Comparison of ENCODE assay signal across 7 cellular contexts in the genomic region with DNA sequence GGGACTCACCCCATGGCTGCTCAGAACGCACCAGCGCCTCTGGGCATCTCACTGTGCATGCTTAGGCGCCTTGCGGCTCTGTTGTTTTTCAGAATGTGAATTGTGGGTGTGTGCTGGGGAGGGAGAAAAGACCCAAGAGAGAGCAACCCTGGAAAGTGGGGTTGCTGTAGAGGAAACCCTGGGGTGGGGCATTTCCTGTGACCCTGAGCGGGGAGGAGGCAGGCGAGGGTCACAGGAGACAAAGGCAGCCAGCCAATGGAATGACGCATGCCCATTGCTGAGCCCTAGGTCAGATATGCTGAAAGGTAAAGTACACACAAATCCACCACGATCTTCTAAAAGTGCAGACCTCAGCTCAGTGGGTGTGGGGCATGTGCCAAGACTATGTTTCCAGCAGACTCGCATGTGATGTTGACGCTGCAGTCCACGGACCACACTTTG. TPM values are rescaled to one million over a fixed set of nuclear protein-coding genes. Genes with fewer than 3 reads are reported as not detected.
DNase-seq lines count a peak whose midpoint lies in the region; ATAC-seq and TF ChIP-seq lines count a peak whose summit lies in the region.
"Not testable (repeated sequence)": the region's sequence is repeated elsewhere in the genome, so short reads cannot be mapped to it uniquely, and the experiment has no call there.
"Had no signal": no experiment of that assay in that cellular context is flagged by ENCODE, and none has a peak within 500 bp of the region (broad histone marks: within the 10 kb centered on the region; RNA-seq: fewer than 3 reads in every experiment).

No MANE protein-coding gene starts in this region.

- CTCF ChIA-PET in CD8-positive, alpha-beta T cell (lab: Charles Lee) = not testable (repeated sequence)

- H3K4me1 Mint-ChIP-seq in CD8-positive, alpha-beta T cell (ENCODE audit: low read depth); T-helper 17 cell; central memory CD8-positive, alpha-beta T cell; natural killer cell: not testable (repeated sequence)

- not testable (repeated sequence) for H3K27ac Mint-ChIP-seq in CD8-positive, alpha-beta T cell; T-helper 17 cell; central memory CD8-positive, alpha-beta T cell (ENCODE audit: low read depth); natural killer cell

- H3K36me3 ChIP-seq in CD8-positive, alpha-beta T cell (ENCODE audit: insufficient read depth, low read length); right lobe of liver; upper lobe of right lung: not testable (repeated sequence)

- not testable (repeated sequence) for TF ChIP-seq POLR2A in right lobe of liver (IDR thresholded peaks at IDR 0.05)

- not testable (repeated sequence) for H3K27me3 Mint-ChIP-seq in CD8-positive, alpha-beta T cell (ENCODE audit: low read depth); T-helper 17 cell; central memory CD8-positive, alpha-beta T cell; natural killer cell (ENCODE audit: low read depth in 2 of 2)

- DNase-seq in CD8-positive, alpha-beta T cell; T-helper 17 cell; central memory CD8-positive, alpha-beta T cell (ENCODE audit: low spot score in 2 of 2); right lobe of liver; natural killer cell; upper lobe of right lung: not testable (repeated sequence)

- intact Hi-C loops in CD8-positive, alpha-beta T cell (cut with DNase I, micrococcal nuclease); right lobe of liver (cut with DNase I); natural killer cell (cut with micrococcal nuclease); upper lobe of right lung (cut with DNase I): not testable (repeated sequence)

- not testable (repeated sequence) for H3K9me3 ChIP-seq in CD8-positive, alpha-beta T cell (ENCODE audit: low read length); T-helper 17 cell (ENCODE audit: control insufficient read depth, low read length, poor library complexity, severe bottlenecking); right lobe of liver; upper lobe of right lung

- no CpG with 5 or more reads among the region's 11 CpGs for WGBS in right lobe of liver (ENCODE audit: insufficient coverage, low coverage, low lambda C conversion rate, missing lambda C conversion rate)

- not testable (repeated sequence) for H3K27ac ChIP-seq in CD8-positive, alpha-beta T cell (ENCODE audit: low read depth, low read length); right lobe of liver; upper lobe of right lung

- peak; percentile 59 for ATAC-seq in CD8-positive, alpha-beta T cell
- ATAC-seq in T-helper 17 cell (peak; percentile 83), right lobe of liver (peak; percentile 52 to 78 (median 72)), natural killer cell (peak; percentile 50 to 57 (median 53)), upper lobe of right lung (peak; percentile 36)
- ATAC-seq in central memory CD8-positive, alpha-beta T cell (replicated peaks; ENCODE audit: extremely low read depth, poor library complexity, severe bottlenecking) = peak; percentile 85

- H3K36me3 Mint-ChIP-seq in CD8-positive, alpha-beta T cell; T-helper 17 cell (ENCODE audit: low read depth); central memory CD8-positive, alpha-beta T cell (ENCODE audit: insufficient read depth); natural killer cell: not testable (repeated sequence)

- H3K9me3 Mint-ChIP-seq in CD8-positive, alpha-beta T cell; central memory CD8-positive, alpha-beta T cell; natural killer cell: not testable (repeated sequence)

- H3K4me1 ChIP-seq in CD8-positive, alpha-beta T cell (ENCODE audit: insufficient read depth, low read length); right lobe of liver; upper lobe of right lung: not testable (repeated sequence)

- not testable (repeated sequence) for TF ChIP-seq CTCF in CD8-positive, alpha-beta T cell (IDR thresholded peaks at IDR 0.05); right lobe of liver (IDR thresholded peaks at IDR 0.05); natural killer cell (IDR thresholded peaks at IDR 0.05); upper lobe of right lung (IDR thresholded peaks at IDR 0.05)

- POLR2A ChIA-PET in CD8-positive, alpha-beta T cell (lab: Charles Lee) = not testable (repeated sequence)

- H3K4me3 Mint-ChIP-seq in CD8-positive, alpha-beta T cell; T-helper 17 cell; central memory CD8-positive, alpha-beta T cell; natural killer cell: not testable (repeated sequence)

- not testable (repeated sequence) for H3K4me3 ChIP-seq in CD8-positive, alpha-beta T cell (ENCODE audit: low read depth, low read length); right lobe of liver; upper lobe of right lung

- H3K27me3 ChIP-seq in CD8-positive, alpha-beta T cell (ENCODE audit: insufficient read depth, low read length); right lobe of liver; upper lobe of right lung: not testable (repeated sequence)

RNA-seq across cellular contexts. Expression of a gene that starts 39.9 kb away (rescaled TPM):
- not detected for total RNA-seq in CD8-positive, alpha-beta T cell
- 1 to 10 TPM in 1 of 2 donors, under 1 TPM in 1; 0.42 to 1.9 TPM for total RNA-seq in T-helper 17 cell
- 1,000 to 10,000 TPM in 5 of 6 experiments, 100 to 1,000 TPM in 1; 847 to 4,059 (median 1,770) TPM for total RNA-seq in right lobe of liver
- 1 to 10 TPM; 1.4 to 3.4 (median 1.7) TPM for total RNA-seq in natural killer cell
- total RNA-seq in upper lobe of right lung = 293 TPM
- total RNA-seq: HFFc6 had no signal

Comparison
In these comparisons a context has a peak if more than half of its experiments do, and no peak if none do; other contexts are left out.
1. RNA of a gene that starts 39.9 kb away (total RNA-seq): 847 to 4,059 TPM in right lobe of liver and 293 TPM in upper lobe of right lung (single experiment); 0.42 to 1.9 TPM in T-helper 17 cell, 1.4 to 3.4 TPM in natural killer cell and not detected in CD8-positive, alpha-beta T cell; every median in the first group is over 10 times any median in the second.
2. Peak in every context shown above with its lines, with median percentiles within 50 percentile points of each other: ATAC-seq.